ENCODE assay signal across 15 cellular contexts in genomic region chr10:5105626-5106025, GRCh38.
"Had no signal": no experiment of that assay in that cellular context is flagged by ENCODE, and none has a peak within 500 bp of the region (broad histone marks: within the 10 kb centered on the region; RNA-seq: fewer than 3 reads in every experiment).

No MANE protein-coding gene starts in this region.

- H3K9me3 ChIP-seq: thyroid gland had no signal

- H3K27ac ChIP-seq: coronary artery, thyroid gland had no signal

- DNase-seq: activated CD4-positive, alpha-beta T cell treated with anti-CD3 and anti-CD28 coated beads, Interleukin-2, amount 10 ng/mL, durations not matched to agents 7 days and 5 days; activated CD4-positive, CD25-positive, alpha-beta regulatory T cell; activated CD8-positive, alpha-beta memory T cell treated with anti-CD3 and anti-CD28 coated beads for 24 hours; activated naive CD4-positive, alpha-beta T cell treated with anti-CD3 and anti-CD28 coated beads for 36 hours; central memory CD4-positive, alpha-beta T cell; effector CD8-positive, alpha-beta T cell; left cardiac atrium; retina had no signal

- ATAC-seq: activated T-helper 17 cell treated with anti-CD3 and anti-CD28 coated beads, Interleukin-2, amount 50 U/mL, for 72 hours had no signal

- H3K4me1 ChIP-seq: thyroid gland had no signal

- H3K4me2 ChIP-seq: smooth muscle cell had no signal

- H3K36me3 Mint-ChIP-seq: memory B cell had no signal

- H3K4me3 Mint-ChIP-seq: activated CD4-positive, alpha-beta T cell treated with anti-CD3 and anti-CD28 coated beads, Interleukin-2, amount 10 ng/mL, durations not matched to agents 7 days and 5 days; activated naive CD4-positive, alpha-beta T cell treated with anti-CD3 and anti-CD28 coated beads for 36 hours; activated T-helper 17 cell treated with anti-CD3 and anti-CD28 coated beads, Interleukin-2, amount 50 U/mL, for 72 hours; memory B cell; nephron had no signal

- H3K9me3 Mint-ChIP-seq: activated CD4-positive, alpha-beta T cell treated with anti-CD3 and anti-CD28 coated beads, Interleukin-2, amount 10 ng/mL, durations not matched to agents 7 days and 5 days; activated naive CD4-positive, alpha-beta T cell treated with anti-CD3 and anti-CD28 coated beads for 36 hours; activated T-helper 17 cell treated with anti-CD3 and anti-CD28 coated beads, Interleukin-2, amount 50 U/mL, for 72 hours had no signal

- H3K4me1 Mint-ChIP-seq: activated CD4-positive, alpha-beta T cell treated with anti-CD3 and anti-CD28 coated beads, Interleukin-2, amount 10 ng/mL, durations not matched to agents 7 days and 5 days; activated T-helper 17 cell treated with anti-CD3 and anti-CD28 coated beads, Interleukin-2, amount 50 U/mL, for 72 hours; memory B cell; nephron had no signal

- FAIRE-seq: urothelium cell line had no signal

- H3K27me3 ChIP-seq: thyroid gland had no signal

- H3K27me3 Mint-ChIP-seq: activated CD4-positive, alpha-beta T cell treated with anti-CD3 and anti-CD28 coated beads, Interleukin-2, amount 10 ng/mL, durations not matched to agents 7 days and 5 days; activated T-helper 17 cell treated with anti-CD3 and anti-CD28 coated beads, Interleukin-2, amount 50 U/mL, for 72 hours had no signal

- H3K4me3 ChIP-seq: coronary artery, smooth muscle cell, thyroid gland had no signal

- H3K27ac Mint-ChIP-seq: activated CD4-positive, alpha-beta T cell treated with anti-CD3 and anti-CD28 coated beads, Interleukin-2, amount 10 ng/mL, durations not matched to agents 7 days and 5 days; activated naive CD4-positive, alpha-beta T cell treated with anti-CD3 and anti-CD28 coated beads for 36 hours; activated T-helper 17 cell treated with anti-CD3 and anti-CD28 coated beads, Interleukin-2, amount 50 U/mL, for 72 hours; memory B cell; nephron had no signal
